Comparison of ENCODE assay signal across 9 cellular contexts in the genomic region with DNA sequence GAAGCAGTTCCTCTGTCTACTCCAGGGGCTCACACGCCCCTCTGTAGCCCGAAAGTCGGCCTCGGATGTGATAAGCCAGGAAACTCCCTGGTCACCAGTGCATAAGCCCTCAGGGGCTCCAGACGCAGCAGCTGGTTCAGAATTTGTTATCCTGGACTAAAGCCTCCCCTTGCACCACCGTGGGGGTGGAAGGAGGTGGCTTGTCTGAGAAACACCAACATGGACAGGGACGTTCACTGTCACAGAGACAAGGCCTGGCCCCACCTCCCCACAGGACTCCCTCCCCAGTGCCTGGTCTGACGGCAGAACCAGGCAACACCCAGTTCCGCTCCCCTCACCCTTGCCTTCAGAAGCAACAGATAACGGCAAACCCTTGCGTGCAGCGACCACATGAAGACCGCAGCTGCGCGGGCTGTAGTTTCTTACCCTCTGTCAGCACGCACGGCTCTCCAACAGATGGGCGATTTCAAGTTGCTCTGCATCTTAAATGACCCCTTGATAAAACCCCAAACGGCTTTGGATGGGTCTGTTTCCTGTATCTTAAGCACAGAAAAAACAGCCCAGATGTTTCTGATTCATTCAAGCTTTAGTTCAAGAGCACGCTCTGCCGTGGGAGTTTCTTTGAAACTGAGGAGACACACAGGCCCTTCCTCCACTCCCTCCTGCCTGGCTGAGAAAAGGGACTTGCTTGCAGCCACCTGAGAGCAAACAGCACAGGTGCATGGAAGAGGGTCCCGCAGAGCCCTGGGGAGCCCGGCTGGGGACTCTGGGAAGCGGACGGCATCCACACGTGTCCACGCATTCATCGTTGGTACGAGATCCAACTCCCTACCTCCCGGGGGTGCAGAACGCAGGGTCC. TPM values are rescaled to one million over a fixed set of nuclear protein-coding genes. Genes with fewer than 3 reads are reported as not detected.
DNase-seq lines count a peak whose midpoint lies in the region; ATAC-seq and TF ChIP-seq lines count a peak whose summit lies in the region.
"Had no signal": no experiment of that assay in that cellular context is flagged by ENCODE, and none has a peak within 500 bp of the region (broad histone marks: within the 10 kb centered on the region; RNA-seq: fewer than 3 reads in every experiment).

No MANE protein-coding gene starts in this region.

- H3K4me1 Mint-ChIP-seq in activated T-helper 17 cell treated with anti-CD3 and anti-CD28 coated beads, Interleukin-2, amount 50 U/mL, for 72 hours = peaks cover 13% of the 10 kb centered on the region

- H3F3A ChIP-seq in PC-3 (ENCODE audit: low read length, unreplicated experiment) = no peaks in the 10 kb centered on the region

- POLR2A ChIA-PET in BJ (lab: Charles Lee) = no interaction called here
- POLR2A ChIA-PET in A673 (lab: Charles Lee; ENCODE audit: low non-redundant PET) = no interaction called here
- POLR2A ChIA-PET in PC-3 (lab: Charles Lee; ENCODE audit: unreplicated experiment) = no interaction called here

- no peak for TF ChIP-seq CTCF in BJ (IDR thresholded peaks at IDR 0.05; ENCODE audit: insufficient read depth, low read depth, low read length)
- TF ChIP-seq CTCF in KMS-11 (conservative IDR thresholded peaks at IDR 0.05; ENCODE audit: low read depth, low read length) = no peak
- no peak for TF ChIP-seq CTCF in lower lobe of right lung (IDR thresholded peaks at IDR 0.05)
- no peak for TF ChIP-seq CTCF in A673 (conservative IDR thresholded peaks at IDR 0.05; ENCODE audit: low read depth, low read length)
- TF ChIP-seq CTCF in PC-3 (conservative IDR thresholded peaks at IDR 0.05; ENCODE audit: low read depth, low read length) = no peak

- BruUV-seq in A673 (replicated peaks; lab: Mats Ljungman, UMichigan) = no TSS peak
- no TSS peak for BruUV-seq in PC-3 (replicated peaks; lab: Mats Ljungman, UMichigan)

- peak overlapping the region; percentile 91 for H3K27ac ChIP-seq in KMS-11
- peak overlapping the region; percentile 78 for H3K27ac ChIP-seq in lower lobe of right lung
- no peak overlapping the region for H3K27ac ChIP-seq in A673 (ENCODE audit: low read depth, low read length, poor library complexity, severe bottlenecking)
- no peak overlapping the region for H3K27ac ChIP-seq in PC-3 (ENCODE audit: low read length)
- H3K27ac ChIP-seq: dorsolateral prefrontal cortex had no signal

- H3K4me2 ChIP-seq in KMS-11 (peak overlapping the region; percentile 76), PC-3 (ENCODE audit: low read length) (no peak overlapping the region)

- peak overlapping the region; percentile 67 for H3K4me3 Mint-ChIP-seq in activated T-helper 17 cell treated with anti-CD3 and anti-CD28 coated beads, Interleukin-2, amount 50 U/mL, for 72 hours

- H3K79me2 ChIP-seq in KMS-11 (ENCODE audit: insufficient read depth, low read depth) = no peaks in the 10 kb centered on the region; the same call in 1 of the 2 replicates
- H3K79me2 ChIP-seq in PC-3 (ENCODE audit: low read length) = no peaks in the 10 kb centered on the region

- DNase-seq in BJ (ENCODE audit: low read depth) = peak; percentile 70
- DNase-seq in lower lobe of right lung = no peak
- no peak for DNase-seq in EL
- no peak for DNase-seq in A673 (ENCODE audit: low spot score)
- DNase-seq in PC-3 = no peak

- H3K36me3 ChIP-seq in BJ (ENCODE audit: control insufficient read depth, insufficient read depth, low read length) = no peaks in the 10 kb centered on the region
- no peaks in the 10 kb centered on the region for H3K36me3 ChIP-seq in KMS-11 (ENCODE audit: insufficient read depth)
- H3K36me3 ChIP-seq in lower lobe of right lung = no peaks in the 10 kb centered on the region
- H3K36me3 ChIP-seq in A673 (ENCODE audit: insufficient read depth, low read length, poor library complexity, severe bottlenecking) = no peaks in the 10 kb centered on the region
- H3K36me3 ChIP-seq in PC-3 (ENCODE audit: low read depth, low read length) = no peaks in the 10 kb centered on the region

- no peaks in the 10 kb centered on the region for H3K9me3 ChIP-seq in lower lobe of right lung
- no peaks in the 10 kb centered on the region for H3K9me3 ChIP-seq in A673 (ENCODE audit: low read depth, low read length, poor library complexity, severe bottlenecking)
- H3K9me3 ChIP-seq in PC-3 (ENCODE audit: low read length) = no peaks in the 10 kb centered on the region

- H3K27me3 Mint-ChIP-seq in activated T-helper 17 cell treated with anti-CD3 and anti-CD28 coated beads, Interleukin-2, amount 50 U/mL, for 72 hours = peaks cover 37% of the 10 kb centered on the region

- H2AFZ ChIP-seq in KMS-11 (ENCODE audit: low read depth) (peak overlapping the region; percentile 16; the same call in 1 of the 2 replicates), PC-3 (ENCODE audit: low read length) (no peak overlapping the region)

- peak overlapping the region; percentile 83 for H3K27ac Mint-ChIP-seq in activated T-helper 17 cell treated with anti-CD3 and anti-CD28 coated beads, Interleukin-2, amount 50 U/mL, for 72 hours

- H3K27me3 ChIP-seq in BJ (ENCODE audit: control insufficient read depth, insufficient read depth, low read length) = peaks cover 54% of the 10 kb centered on the region
- no peaks in the 10 kb centered on the region; the same call in 1 of the 2 replicates for H3K27me3 ChIP-seq in KMS-11 (ENCODE audit: insufficient read depth, low read depth)
- H3K27me3 ChIP-seq in lower lobe of right lung (ENCODE audit: low read depth) = peaks cover 8% of the 10 kb centered on the region
- no peaks in the 10 kb centered on the region for H3K27me3 ChIP-seq in A673 (replicated peaks; ENCODE audit: insufficient read depth, low read depth, low read length, poor library complexity)
- H3K27me3 ChIP-seq in PC-3 (ENCODE audit: low read length) = peaks cover 38% of the 10 kb centered on the region

- CTCF ChIA-PET in BJ (lab: Yijun Ruan, JAX) = interaction anchor here (0.8 to 1.6 kb wide), 5 partner anchors 15 to 681 kb away, joined by 3 to 4 read pairs (median 3); no protein-coding TSS in a partner anchor
- CTCF ChIA-PET in A673 (lab: Charles Lee) = no interaction called here
- CTCF ChIA-PET in PC-3 (lab: Charles Lee) = no interaction called here

- H3K9ac ChIP-seq in KMS-11 (peak overlapping the region; percentile 68), PC-3 (ENCODE audit: low read length) (no peak overlapping the region)

- ATAC-seq in GM21390 (IDR thresholded peaks at IDR 0.05; ENCODE audit: unreplicated experiment) (peak; percentile 76), lower lobe of right lung (peak; percentile 38 to 65), PC-3 (no peak)
- ATAC-seq in activated T-helper 17 cell treated with anti-CD3 and anti-CD28 coated beads, Interleukin-2, amount 50 U/mL, for 72 hours (replicated peaks) = peak; percentile 82

- no peak overlapping the region for H3K4me3 ChIP-seq in BJ (ENCODE audit: low read depth, low read length)
- no peak overlapping the region for H3K4me3 ChIP-seq in KMS-11 (IDR thresholded peaks at IDR 0.05; ENCODE audit: insufficient read depth, low read depth, low read length)
- H3K4me3 ChIP-seq in lower lobe of right lung = no peak overlapping the region
- H3K4me3 ChIP-seq in A673 (ENCODE audit: low read depth, low read length, poor library complexity, severe bottlenecking) = no peak overlapping the region
- H3K4me3 ChIP-seq in PC-3 (ENCODE audit: low read length) = no peak overlapping the region
- H3K4me3 ChIP-seq: dorsolateral prefrontal cortex had no signal

- H3K9me3 Mint-ChIP-seq in activated T-helper 17 cell treated with anti-CD3 and anti-CD28 coated beads, Interleukin-2, amount 50 U/mL, for 72 hours = no peaks in the 10 kb centered on the region

- no peaks in the 10 kb centered on the region for H3K9me2 ChIP-seq in PC-3 (replicated peaks; ENCODE audit: low read length)

- H4K20me1 ChIP-seq in KMS-11 (ENCODE audit: insufficient read depth) (no peaks in the 10 kb centered on the region), PC-3 (ENCODE audit: low read length) (no peaks in the 10 kb centered on the region)

- intact Hi-C loops in lower lobe of right lung (cut with DNase I) (no loop called here), A673 (cut with micrococcal nuclease; ENCODE audit: unreplicated experiment) (no loop called here), PC-3 (cut with micrococcal nuclease) (no loop called here)

- H3K36me3 Mint-ChIP-seq in activated T-helper 17 cell treated with anti-CD3 and anti-CD28 coated beads, Interleukin-2, amount 50 U/mL, for 72 hours (ENCODE audit: low read depth) = no peaks in the 10 kb centered on the region

- H3K4me1 ChIP-seq in KMS-11 (ENCODE audit: low read depth, poor library complexity, severe bottlenecking) (peaks cover 52% of the 10 kb centered on the region), lower lobe of right lung (no peaks in the 10 kb centered on the region), A673 (ENCODE audit: insufficient read depth, low read length, poor library complexity, severe bottlenecking) (peaks cover 14% of the 10 kb centered on the region), PC-3 (ENCODE audit: insufficient read depth, low read length) (peaks cover 8% of the 10 kb centered on the region)

RNA-seq across cellular contexts. Expression of a gene that starts 44.7 kb away (rescaled TPM):
- polyA plus RNA-seq in BJ (2011; rRNA removed) = not detected in 2 replicates
- polyA minus RNA-seq in BJ (2011; rRNA and poly(A)+ RNA removed) = not detected in 2 replicates
- total RNA-seq in activated T-helper 17 cell treated with anti-CD3 and anti-CD28 coated beads, Interleukin-2, amount 50 U/mL, for 72 hours = 1 to 10 TPM in 1 of 2 donors, under 1 TPM in 1; 0.37 to 1.2 TPM
- total RNA-seq in lower lobe of right lung (24.1 TPM), A673 (2021) (22.9 and 23.5 TPM in 2 replicates), PC-3 (2014; rRNA removed) (1.6 and 6.7 TPM in 2 replicates)

Comparison
In these comparisons a context has a peak if more than half of its experiments do, and no peak if none do; other contexts are left out.
1. H3K27ac ChIP-seq: peak in KMS-11 (single experiment) and lower lobe of right lung (single experiment); none in A673 (single experiment) and PC-3 (single experiment).